Comparison of ENCODE assay signal across 9 cellular contexts in the genomic region with DNA sequence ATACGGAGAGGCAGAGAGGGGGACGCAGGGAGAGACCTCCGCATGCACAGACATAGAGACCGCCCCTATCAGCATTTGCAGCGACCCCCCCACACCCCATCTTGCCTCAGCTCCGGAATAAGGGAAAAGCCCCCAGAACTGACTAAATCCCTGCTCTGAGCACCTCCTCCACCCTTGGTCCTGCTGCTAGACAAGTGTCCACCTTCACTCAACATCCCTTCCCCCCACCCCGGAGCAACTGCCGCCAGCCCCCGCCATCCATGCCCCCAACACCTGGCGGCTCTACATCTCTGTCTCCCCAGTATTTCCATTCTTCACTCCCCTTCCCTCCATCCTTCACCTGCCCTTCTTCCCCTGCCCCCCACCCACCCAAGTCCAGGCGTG. TPM values are rescaled to one million over a fixed set of nuclear protein-coding genes. Genes with fewer than 3 reads are reported as not detected.
A peak's percentile ranks its signal among the peaks of the same experiment; 100 is the strongest.
DNase-seq lines count a peak whose midpoint lies in the region; FAIRE-seq and TF ChIP-seq lines count a peak whose summit lies in the region.
"Had no signal": no experiment of that assay in that cellular context is flagged by ENCODE, and none has a peak within 500 bp of the region (broad histone marks: within the 10 kb centered on the region; RNA-seq: fewer than 3 reads in every experiment).

No MANE protein-coding gene starts in this region.

- H3K36me3 Mint-ChIP-seq in HFFc6 (ENCODE audit: low read depth) (peaks cover 10% of the 10 kb centered on the region; the same call in 1 of the 2 replicates), nephron progenitor cell (ENCODE audit: low read depth) (peaks cover 26% of the 10 kb centered on the region)

- no peak for FAIRE-seq in urothelium cell line (lab: Jason Lieb, UNC)
- no peak for FAIRE-seq in GM12891 (lab: Jason Lieb, UNC)
- FAIRE-seq: keratinocyte had no signal

- H3K27ac ChIP-seq in colonic mucosa = no peak overlapping the region

- no peaks in the 10 kb centered on the region for H3K9me3 ChIP-seq in colonic mucosa

- H3K9me3 Mint-ChIP-seq in HFFc6 (no peaks in the 10 kb centered on the region), nephron progenitor cell (no peaks in the 10 kb centered on the region)

- peak overlapping the region; percentile 7; the same call in 1 of the 2 replicates for H3K27ac Mint-ChIP-seq in HFFc6
- no peak overlapping the region for H3K27ac Mint-ChIP-seq in nephron progenitor cell

- peak overlapping the region; percentile 90 for H3K4me3 ChIP-seq in AG09309 (ENCODE audit: control insufficient read depth, low read depth, low read length)
- peak overlapping the region; percentile 42 for H3K4me3 ChIP-seq in colonic mucosa

- peak overlapping the region in 1 of 2 donors; percentile 9 for H3K9ac ChIP-seq in colonic mucosa (ENCODE audit: low read depth in 2 of 2, low read length in 2 of 2)

- no peaks in the 10 kb centered on the region for H3K36me3 ChIP-seq in colonic mucosa

- peaks cover 25% of the 10 kb centered on the region for H3K4me1 Mint-ChIP-seq in HFFc6 (ENCODE audit: low read depth)
- H3K4me1 Mint-ChIP-seq in nephron progenitor cell = peaks cover 63% of the 10 kb centered on the region

- peaks cover 4% of the 10 kb centered on the region for H3K27me3 ChIP-seq in colonic mucosa

- H3K4me3 Mint-ChIP-seq in HFFc6 (peak overlapping the region; percentile 91), nephron progenitor cell (peak overlapping the region; percentile 81)

- intact Hi-C loops in colonic mucosa (cut with DNase I) = no loop called here

- DNase-seq in AG09309 (ENCODE audit: low read depth) = no peak
- DNase-seq in HFFc6 = no peak
- DNase-seq in colonic mucosa = no peak
- no peak for DNase-seq in nephron progenitor cell
- DNase-seq in SIG-M5 (lab: John Stamatoyannopoulos, UW) = no peak
- DNase-seq in NOMO-1 treated with DMSO at 0.1 percent for 48 hours (lab: John Stamatoyannopoulos, UW; ENCODE audit: unreplicated experiment) = no peak
- DNase-seq in urothelium cell line (ENCODE audit: low spot score) = no peak
- no peak for DNase-seq in GM12891 (ENCODE audit: insufficient read length, low spot score)

- H3K27me3 Mint-ChIP-seq in HFFc6 (ENCODE audit: insufficient read depth) (peaks cover 1% of the 10 kb centered on the region; the same call in 1 of the 2 replicates), nephron progenitor cell (ENCODE audit: low read depth, poor library complexity) (peaks cover 6% of the 10 kb centered on the region)

- no peaks in the 10 kb centered on the region for H3K4me1 ChIP-seq in colonic mucosa

- TF ChIP-seq CTCF in AG09309 (IDR thresholded peaks at IDR 0.05; ENCODE audit: control insufficient read depth, insufficient read depth, low read depth, low read length, missing control alignments) (no peak), HFFc6 (IDR thresholded peaks at IDR 0.05) (no peak), colonic mucosa (IDR thresholded peaks at IDR 0.05) (no peak), nephron progenitor cell (IDR thresholded peaks at IDR 0.05) (no peak)

- no peak for TF ChIP-seq POLR2A in GM12891 (IDR thresholded peaks at IDR 0.05; ENCODE audit: low read depth, low read length)

TF ChIP-seq in GM12891, 5 proteins besides CTCF, POLR2A, EP300 and RAD21:
- no peak for TF ChIP-seq POLR2AphosphoS5 (IDR thresholded peaks at IDR 0.05; ENCODE audit: low read depth, low read length)
- no peak for TF ChIP-seq SPI1 (IDR thresholded peaks at IDR 0.05; ENCODE audit: low read depth, low read length)
- no peak for TF ChIP-seq TAF1 (IDR thresholded peaks at IDR 0.05; ENCODE audit: low read depth, low read length)
- TF ChIP-seq POU2F2 (IDR thresholded peaks at IDR 0.05; ENCODE audit: low read depth, low read length) = no peak
- no peak for TF ChIP-seq PAX5 (IDR thresholded peaks at IDR 0.05; ENCODE audit: insufficient read depth, low read length, severe bottlenecking)

RNA-seq across cellular contexts. Expression of gene SV2A, which starts 0.7 kb away (rescaled TPM):
- total RNA-seq in HFFc6 (2021; fragmentation: NEBNext Ultra II Directional; extraction: Animal tissue kit (Norgen Biotek cat#: 25700)) = 10 to 100 TPM; 16.1 to 28.5 (median 26.1) TPM
- total RNA-seq in colonic mucosa = 1 to 10 TPM in 1 of 2 donors, under 1 TPM in 1; 0.89 to 1.5 TPM
- 6.9 TPM for polyA plus RNA-seq in GM12891 (2012; ENCODE audit: low read depth, missing spikeins)

RNA-seq across cellular contexts. Expression of gene SF3B4, which starts 10.7 kb away (rescaled TPM):
- total RNA-seq in HFFc6 (2021; fragmentation: NEBNext Ultra II Directional; extraction: Animal tissue kit (Norgen Biotek cat#: 25700)) = 100 to 1,000 TPM in 3 of 6 experiments, 10 to 100 TPM in 3; 85.4 to 105 (median 101) TPM
- 10 to 100 TPM; 42.2 to 66.1 TPM for total RNA-seq in colonic mucosa
- 52.4 TPM for polyA plus RNA-seq in GM12891 (2012; ENCODE audit: low read depth, missing spikeins)

RNA-seq across cellular contexts. Expression of gene BOLA1, which starts 17.6 kb away (rescaled TPM):
- 1 to 10 TPM; 5.3 to 8.9 (median 6.7) TPM for total RNA-seq in HFFc6 (2021; fragmentation: NEBNext Ultra II Directional; extraction: Animal tissue kit (Norgen Biotek cat#: 25700))
- 10 to 100 TPM; 12.8 to 21.1 TPM for total RNA-seq in colonic mucosa
- polyA plus RNA-seq in GM12891 (2012; ENCODE audit: low read depth, missing spikeins) = 15.7 TPM

RNA-seq across cellular contexts. Expression of gene MTMR11, which starts 19.8 kb away (rescaled TPM):
- 10 to 100 TPM in 3 of 6 experiments, 1 to 10 TPM in 3; 6.1 to 11.5 (median 10.0) TPM for total RNA-seq in HFFc6 (2021; fragmentation: NEBNext Ultra II Directional; extraction: Animal tissue kit (Norgen Biotek cat#: 25700))
- 100 to 1,000 TPM; 168 to 188 TPM for total RNA-seq in colonic mucosa
- polyA plus RNA-seq in GM12891 (2012; ENCODE audit: low read depth, missing spikeins) = 0.73 TPM

Comparison
In these comparisons a context has a peak if more than half of its experiments do, and no peak if none do; other contexts are left out.
1. RNA of gene SV2A, which starts 0.7 kb away (total RNA-seq): 16.1 to 28.5 TPM in HFFc6; 0.89 to 1.5 TPM in colonic mucosa; every median in the first group is over 4 times any median in the second.